In the genomic region with DNA sequence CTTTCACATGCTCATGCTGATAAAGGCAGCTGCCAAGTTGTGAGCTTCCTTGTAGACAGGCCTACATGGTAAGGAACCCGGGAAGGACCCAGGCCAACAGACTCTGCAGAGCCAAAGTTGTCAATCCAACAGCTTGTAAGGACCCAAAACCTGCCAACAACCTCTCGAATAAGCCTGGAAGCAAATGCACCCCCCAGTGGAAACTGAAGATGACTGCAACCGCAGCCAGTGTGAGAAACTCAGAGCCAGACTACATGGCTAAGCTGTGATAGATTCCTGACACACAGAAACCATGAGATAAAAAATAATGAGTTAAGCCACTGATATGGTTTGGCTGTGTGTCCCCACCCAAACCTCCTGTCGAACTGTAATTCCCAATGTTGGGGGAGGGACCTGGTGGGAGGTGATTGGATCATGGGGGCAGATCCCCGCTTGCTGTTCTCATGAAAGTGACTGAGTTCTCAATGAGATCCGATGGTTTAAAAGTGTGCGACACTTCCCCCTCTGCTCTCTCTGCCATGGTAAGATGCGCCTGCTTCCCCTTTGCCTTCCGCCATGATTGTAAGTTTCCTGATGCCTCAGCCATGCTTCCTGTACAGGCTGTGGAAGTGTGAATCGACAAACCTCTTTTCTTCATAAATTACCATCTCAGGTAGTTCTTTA, we compare ENCODE assay signal across 10 cellular contexts. TPM values are rescaled to one million over a fixed set of nuclear protein-coding genes. Genes with fewer than 3 reads are reported as not detected.
DNase-seq lines count a peak whose midpoint lies in the region; ATAC-seq and TF ChIP-seq lines count a peak whose summit lies in the region.
"Had no signal": no experiment of that assay in that cellular context is flagged by ENCODE, and none has a peak within 500 bp of the region (broad histone marks: within the 10 kb centered on the region; RNA-seq: fewer than 3 reads in every experiment).

No MANE protein-coding gene starts in this region.

- ATAC-seq in HG03439 (IDR thresholded peaks at IDR 0.05; ENCODE audit: unreplicated experiment) (no peak), gastroesophageal sphincter (no peak)

- no peak overlapping the region for H3K23ac ChIP-seq in trophoblast cell (ENCODE audit: low read length)

- DNase-seq in HAP-1 (ENCODE audit: low spot score in 2 of 2) (peak; percentile 38 to 57), SK-N-SH (no peak), iPS DF 19.7 (ENCODE audit: low read depth, low spot score) (peak; percentile 78), retina (no peak), trophoblast cell (no peak)

- H3F3A ChIP-seq in SK-N-SH (replicated peaks; ENCODE audit: insufficient read depth): no peaks in the 10 kb centered on the region

- no peak overlapping the region for H2AK5ac ChIP-seq in trophoblast cell (ENCODE audit: low read length)

- H3K27me3 ChIP-seq in BLaER1 (no peaks in the 10 kb centered on the region), HAP-1 (ENCODE audit: low read depth) (no peaks in the 10 kb centered on the region), SK-N-SH (ENCODE audit: insufficient read depth) (no peaks in the 10 kb centered on the region; the same call in 1 of the 2 replicates), gastroesophageal sphincter (peaks cover 46% of the 10 kb centered on the region), trophoblast cell (ENCODE audit: insufficient read depth, low read length) (no peaks in the 10 kb centered on the region)

- POLR2A ChIA-PET in SK-N-SH (lab: Yijun Ruan, JAX): no interaction called here

- H2AFZ ChIP-seq in SK-N-SH (ENCODE audit: low read depth) (no peak overlapping the region), trophoblast cell (ENCODE audit: insufficient read depth, low read length, poor library complexity) (no peak overlapping the region)

- H3K9me3 ChIP-seq in BLaER1 (no peaks in the 10 kb centered on the region), HAP-1 (no peaks in the 10 kb centered on the region), SK-N-SH (no peaks in the 10 kb centered on the region), gastroesophageal sphincter (no peaks in the 10 kb centered on the region), trophoblast cell (ENCODE audit: insufficient read depth, low read depth, low read length) (no peaks in the 10 kb centered on the region)
- H3K9me3 ChIP-seq: tibial nerve had no signal

- H2BK5ac ChIP-seq in trophoblast cell (ENCODE audit: low read depth, low read length, poor library complexity): no peak overlapping the region

- TF ChIP-seq CTCF in SK-N-SH (IDR thresholded peaks at IDR 0.05) (peak; percentile 28; the same call in 1 of the 2 replicates), gastroesophageal sphincter (IDR thresholded peaks at IDR 0.05) (no peak)

- no peak overlapping the region for H3K4me3 ChIP-seq in BLaER1
- no peak overlapping the region for H3K4me3 ChIP-seq in HAP-1
- H3K4me3 ChIP-seq in SK-N-SH (ENCODE audit: low read depth in 2 of 2, low read length in 1 of 2): no peak overlapping the region
- H3K4me3 ChIP-seq in gastroesophageal sphincter: no peak overlapping the region
- H3K4me3 ChIP-seq in trophoblast cell (ENCODE audit: low read depth, low read length): no peak overlapping the region
- H3K4me3 ChIP-seq: lung, tibial nerve had no signal

- H3K9ac ChIP-seq in BLaER1 (no peak overlapping the region), SK-N-SH (no peak overlapping the region), trophoblast cell (ENCODE audit: low read length) (no peak overlapping the region)

- H3K79me2 ChIP-seq in SK-N-SH (ENCODE audit: insufficient read depth): no peaks in the 10 kb centered on the region
- no peaks in the 10 kb centered on the region for H3K79me2 ChIP-seq in trophoblast cell (ENCODE audit: control insufficient read depth, insufficient read depth, low read length, poor library complexity)

- no peak overlapping the region for H3K18ac ChIP-seq in trophoblast cell (ENCODE audit: low read length)

- no peak overlapping the region for H3K4ac ChIP-seq in trophoblast cell (ENCODE audit: low read depth, low read length)

- H3K27ac ChIP-seq in BLaER1: peak overlapping the region; percentile 77
- H3K27ac ChIP-seq in SK-N-SH (ENCODE audit: low read depth in 2 of 2, low read length in 1 of 2): no peak overlapping the region
- H3K27ac ChIP-seq in gastroesophageal sphincter: no peak overlapping the region
- no peak overlapping the region for H3K27ac ChIP-seq in trophoblast cell (ENCODE audit: low read depth, low read length)
- H3K27ac ChIP-seq: tibial nerve had no signal

- peak; percentile 32 for TF ChIP-seq RAD21 in SK-N-SH (IDR thresholded peaks at IDR 0.05; ENCODE audit: low read length)

- no peaks in the 10 kb centered on the region for H3K79me1 ChIP-seq in trophoblast cell (ENCODE audit: low read length)

- no peaks in the 10 kb centered on the region for H3K9me2 ChIP-seq in SK-N-SH

- H4K8ac ChIP-seq in trophoblast cell (ENCODE audit: low read depth, low read length): no peak overlapping the region

- in situ Hi-C loops in HAP-1 (cut with MboI; ENCODE audit: low sequenced_read_pairs): no loop called here

- no peak for TF ChIP-seq EP300 in SK-N-SH (IDR thresholded peaks at IDR 0.05; ENCODE audit: borderline replicate concordance in 1 of 2, low read depth in 1 of 2, low read length in 1 of 2)
- no peak for TF ChIP-seq EP300 in gastroesophageal sphincter (IDR thresholded peaks at IDR 0.05)

- H3K4me1 ChIP-seq in BLaER1: peaks cover 56% of the 10 kb centered on the region
- H3K4me1 ChIP-seq in HAP-1: no peaks in the 10 kb centered on the region
- H3K4me1 ChIP-seq in SK-N-SH (ENCODE audit: control insufficient read depth in 1 of 2, insufficient read depth in 2 of 2, low read depth in 1 of 2, low read length in 1 of 2): no peaks in the 10 kb centered on the region
- H3K4me1 ChIP-seq in gastroesophageal sphincter: no peaks in the 10 kb centered on the region
- H3K4me1 ChIP-seq in trophoblast cell (ENCODE audit: control insufficient read depth in 1 of 2, insufficient read depth in 2 of 2, low read length in 2 of 2): no peaks in the 10 kb centered on the region
- H3K4me1 ChIP-seq: tibial nerve had no signal

- TF ChIP-seq POLR2A in gastroesophageal sphincter (IDR thresholded peaks at IDR 0.05): no peak

- no peak overlapping the region for H4K91ac ChIP-seq in trophoblast cell (ENCODE audit: low read depth, low read length)

- H3K14ac ChIP-seq in trophoblast cell (ENCODE audit: low read length): no peak overlapping the region

- no peak overlapping the region for H2BK120ac ChIP-seq in trophoblast cell (ENCODE audit: insufficient read depth, low read length, poor library complexity)

- H3K36me3 ChIP-seq in BLaER1 (no peaks in the 10 kb centered on the region), HAP-1 (replicated peaks) (no peaks in the 10 kb centered on the region), SK-N-SH (replicated peaks in 1 of 2; ENCODE audit: control insufficient read depth in 1 of 2, insufficient read depth in 2 of 2, low read length in 1 of 2) (no peaks in the 10 kb centered on the region), gastroesophageal sphincter (no peaks in the 10 kb centered on the region), trophoblast cell (ENCODE audit: control insufficient read depth in 1 of 2, insufficient read depth in 2 of 2, low read length in 2 of 2) (no peaks in the 10 kb centered on the region)
- H3K36me3 ChIP-seq: tibial nerve had no signal

- H4K20me1 ChIP-seq in BLaER1: no peaks in the 10 kb centered on the region
- H4K20me1 ChIP-seq in SK-N-SH (ENCODE audit: insufficient read depth): no peaks in the 10 kb centered on the region

- CTCF ChIA-PET in SK-N-SH (lab: Yijun Ruan, JAX): interaction anchor here (0.6 to 3.7 kb wide), 7 partner anchors 12 to 235 kb away, joined by 3 to 13 read pairs (median 3); partner anchors contain the start of gene ARMC12

- WGBS in SK-N-SH (ENCODE audit: low lambda C conversion rate): 60% methylated on average over 10 of the region's 10 CpGs
- WGBS in gastroesophageal sphincter (ENCODE audit: low coverage in 1 of 2), 2 donors: 40 to 56% methylated on average over 8 of the region's 10 CpGs
- WGBS in trophoblast cell (ENCODE audit: extremely low coverage, insufficient coverage, insufficient read length): no CpG with 5 or more reads among the region's 10 CpGs

- H3K4me2 ChIP-seq in BLaER1 (peak overlapping the region; percentile 75), SK-N-SH (no peak overlapping the region), trophoblast cell (ENCODE audit: low read length) (no peak overlapping the region)

- no peak overlapping the region for H2BK12ac ChIP-seq in trophoblast cell (ENCODE audit: low read length)

- H4K12ac ChIP-seq in trophoblast cell (ENCODE audit: low read depth, low read length): no peak overlapping the region

TF ChIP-seq in SK-N-SH, 30 proteins besides CTCF, POLR2A, EP300 and RAD21:
- TF ChIP-seq POLR2AphosphoS5 (IDR thresholded peaks at IDR 0.05; ENCODE audit: low read depth, low read length): no peak
- no peak for TF ChIP-seq FOXJ3 (CRISPR knock-in tag; IDR thresholded peaks at IDR 0.05)

RNA-seq across cellular contexts. Expression of gene CLPSL2, which starts 18.8 kb away (rescaled TPM):
- polyA plus RNA-seq in SK-N-SH (2012; rRNA removed): not detected in 2 replicates
- polyA plus RNA-seq in SK-N-SH (2012; cell fraction: cytosol; rRNA removed): not detected in 2 replicates
- polyA plus RNA-seq in SK-N-SH (2012; cell fraction: nucleus; rRNA removed): not detected in 2 replicates
- total RNA-seq in gastroesophageal sphincter: not detected
- 0.22 TPM in 1 of 2 replicates, not detected in the other for polyA plus RNA-seq in trophoblast cell (2013)
- total RNA-seq: lung, tibial nerve had no signal
- polyA plus RNA-seq: lung had no signal

RNA-seq across cellular contexts. Expression of gene ARMC12, which starts 20.8 kb away (rescaled TPM):
- polyA plus RNA-seq in SK-N-SH (2012; rRNA removed): 1.6 and 2.0 TPM in 2 replicates
- polyA plus RNA-seq in SK-N-SH (2012; cell fraction: cytosol; rRNA removed): 0.58 and 0.72 TPM in 2 replicates
- polyA plus RNA-seq in SK-N-SH (2012; cell fraction: nucleus; rRNA removed): 18.1 and 19.9 TPM in 2 replicates
- total RNA-seq in gastroesophageal sphincter: 1 to 10 TPM in 1 of 4 donors, under 1 TPM in 1, not detected in 2; 0.54 to 1.5 TPM
- polyA plus RNA-seq in trophoblast cell (2013): 0.15 and 0.18 TPM in 2 replicates

RNA-seq across cellular contexts. Expression of gene CLPSL1, which starts 23.2 kb away (rescaled TPM):
- not detected in 2 replicates for polyA plus RNA-seq in SK-N-SH (2012; rRNA removed)
- polyA plus RNA-seq in SK-N-SH (2012; cell fraction: cytosol; rRNA removed): not detected in 2 replicates
- not detected in 2 replicates for polyA plus RNA-seq in SK-N-SH (2012; cell fraction: nucleus; rRNA removed)
- total RNA-seq in gastroesophageal sphincter: not detected
- not detected in 2 replicates for polyA plus RNA-seq in trophoblast cell (2013)
- total RNA-seq: lung, tibial nerve had no signal
- polyA plus RNA-seq: lung had no signal

RNA-seq across cellular contexts. Expression of gene CLPS, which starts 39.5 kb away (rescaled TPM):
- not detected in 2 replicates for polyA plus RNA-seq in SK-N-SH (2012; rRNA removed)
- not detected in 2 replicates for polyA plus RNA-seq in SK-N-SH (2012; cell fraction: cytosol; rRNA removed)
- polyA plus RNA-seq in SK-N-SH (2012; cell fraction: nucleus; rRNA removed): not detected in 2 replicates
- not detected for total RNA-seq in gastroesophageal sphincter
- polyA plus RNA-seq in trophoblast cell (2013): not detected in 2 replicates

RNA-seq across cellular contexts. Expression of gene LHFPL5, which starts 47.6 kb away (rescaled TPM):
- polyA plus RNA-seq in SK-N-SH (2012; rRNA removed): not detected in 2 replicates
- not detected in 2 replicates for polyA plus RNA-seq in SK-N-SH (2012; cell fraction: cytosol; rRNA removed)
- polyA plus RNA-seq in SK-N-SH (2012; cell fraction: nucleus; rRNA removed): 0.02 TPM in 1 of 2 replicates, not detected in the other
- not detected for total RNA-seq in gastroesophageal sphincter
- not detected in 2 replicates for polyA plus RNA-seq in trophoblast cell (2013)
- total RNA-seq: lung, tibial nerve had no signal
- polyA plus RNA-seq: lung had no signal

Comparison
In these comparisons a context has a peak if more than half of its experiments do, and no peak if none do; other contexts are left out.
1. DNase-seq: peak in HAP-1 (2 of 2) and iPS DF 19.7 (single experiment); none in SK-N-SH (single experiment), retina (single experiment) and trophoblast cell (0 of 2).